In the genomic region with DNA sequence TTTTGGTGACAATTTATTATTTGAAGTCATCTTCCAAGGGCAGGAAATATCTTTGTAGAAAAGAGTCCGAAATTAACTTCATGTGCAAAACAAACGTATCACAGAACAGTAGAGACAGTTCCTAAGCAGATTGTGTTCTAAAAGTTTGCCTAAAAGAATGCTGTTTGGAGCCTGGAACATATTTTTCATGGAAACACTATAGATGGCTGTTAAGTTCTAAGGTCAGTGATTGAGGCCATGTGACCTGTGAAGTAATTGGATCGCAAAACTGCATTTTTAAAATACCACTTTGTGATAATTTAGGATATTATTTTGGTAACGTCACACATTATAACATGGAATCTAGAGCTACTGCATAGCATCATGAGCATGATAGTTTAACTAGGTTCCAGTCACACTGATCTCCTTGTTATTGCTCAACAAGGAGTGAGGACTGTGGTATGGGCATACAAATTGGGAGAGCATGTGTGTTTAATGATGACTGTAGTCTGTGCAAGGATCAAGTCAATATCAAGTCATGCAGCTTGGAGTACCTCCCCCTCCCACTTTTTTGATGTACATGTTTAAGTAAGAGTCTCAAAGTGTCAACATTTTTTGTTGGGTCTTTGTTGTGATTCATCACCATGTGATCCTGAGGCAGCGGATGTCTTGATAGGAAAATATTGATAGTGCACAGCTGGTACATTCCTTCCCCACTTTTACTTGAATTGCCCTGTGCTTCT, we compare ENCODE assay signal across 12 cellular contexts.
A peak's percentile ranks its signal among the peaks of the same experiment; 100 is the strongest.
DNase-seq lines count a peak whose midpoint lies in the region; ATAC-seq and TF ChIP-seq lines count a peak whose summit lies in the region.
"Had no signal": no experiment of that assay in that cellular context is flagged by ENCODE, and none has a peak within 500 bp of the region (broad histone marks: within the 10 kb centered on the region; RNA-seq: fewer than 3 reads in every experiment).

No MANE protein-coding gene starts in this region.

- TF ChIP-seq CTCF in ascending aorta (IDR thresholded peaks at IDR 0.05) (no peak), hepatocyte (IDR thresholded peaks at IDR 0.05; ENCODE audit: poor library complexity) (no peak), sigmoid colon (IDR thresholded peaks at IDR 0.05) (no peak), colonic mucosa (IDR thresholded peaks at IDR 0.05) (no peak)

- H3K4me1 ChIP-seq in ascending aorta = peaks cover 0 to 19% of the 10 kb centered on the region in 2 donors
- H3K4me1 ChIP-seq in hepatocyte (ENCODE audit: insufficient read depth) = peaks cover 38% of the 10 kb centered on the region
- H3K4me1 ChIP-seq in sigmoid colon = peaks cover 0 to 46% (median 37%) of the 10 kb centered on the region in 4 donors
- no peaks in the 10 kb centered on the region for H3K4me1 ChIP-seq in colonic mucosa

- no peak overlapping the region for H3K9ac ChIP-seq in colonic mucosa (ENCODE audit: low read depth in 2 of 2, low read length in 2 of 2)

- no peaks in the 10 kb centered on the region for H3K9me2 ChIP-seq in hepatocyte (replicated peaks; ENCODE audit: insufficient read depth)

- H3K9me3 ChIP-seq in ascending aorta (no peaks in the 10 kb centered on the region), hepatocyte (ENCODE audit: low read depth) (no peaks in the 10 kb centered on the region), sigmoid colon (no peaks in the 10 kb centered on the region), colonic mucosa (no peaks in the 10 kb centered on the region)

- peak; percentile 54 for DNase-seq in ELR (ENCODE audit: low read depth)
- no peak for DNase-seq in ascending aorta (ENCODE audit: low spot score in 2 of 2)
- DNase-seq in hepatocyte (ENCODE audit: low spot score) = no peak
- DNase-seq in sigmoid colon = no peak
- no peak for DNase-seq in colonic mucosa
- DNase-seq in stimulated activated CD4-positive, alpha-beta T cell treated with anti-CD3 and anti-CD28 coated beads, Interleukin-2, amount 100 ng/mL, for 48 hours = no peak
- DNase-seq: aorta; CD8-positive, alpha-beta memory T cell; erythroblast; NCI-H1694 treated with DMSO at 0.1 percent for 48 hours had no signal

- peak overlapping the region; percentile 48 for H3K4me2 ChIP-seq in hepatocyte

- intact Hi-C loops in ascending aorta (cut with DNase I) (loop anchor here (5.0 kb wide), 4 partner anchors 41 to 386 kb away; no protein-coding TSS in a partner anchor), sigmoid colon (cut with DNase I) (loop anchor here (5.0 to 10.0 kb wide), 4 partner anchors 119 to 611 kb away; a partner anchor contains a TSS), colonic mucosa (cut with DNase I) (no loop called here)

- H3K27ac ChIP-seq in ascending aorta (peak overlapping the region; percentile 52 to 74), hepatocyte (peak overlapping the region; percentile 85), sigmoid colon (peak overlapping the region; percentile 67 to 82 (median 80)), colonic mucosa (no peak overlapping the region)

- H4K20me1 ChIP-seq in hepatocyte (ENCODE audit: insufficient read depth, poor library complexity, severe bottlenecking) = no peaks in the 10 kb centered on the region

- H3K27me3 ChIP-seq in ascending aorta (no peaks in the 10 kb centered on the region), hepatocyte (no peaks in the 10 kb centered on the region), sigmoid colon (no peaks in the 10 kb centered on the region), colonic mucosa (no peaks in the 10 kb centered on the region)

- TF ChIP-seq POLR2A in sigmoid colon (IDR thresholded peaks at IDR 0.05) = no peak

- peak in 3 of 4 donors; percentile 4 to 81 (median 44) for TF ChIP-seq EP300 in sigmoid colon (IDR thresholded peaks at IDR 0.05)

- no peak overlapping the region for H3K4me3 ChIP-seq in ascending aorta
- no peak overlapping the region for H3K4me3 ChIP-seq in hepatocyte
- H3K4me3 ChIP-seq in sigmoid colon = no peak overlapping the region
- H3K4me3 ChIP-seq in colonic mucosa = no peak overlapping the region

- no peaks in the 10 kb centered on the region for H3K79me2 ChIP-seq in hepatocyte

- H3K36me3 ChIP-seq in ascending aorta (no peaks in the 10 kb centered on the region), hepatocyte (replicated peaks; ENCODE audit: insufficient read depth, low read depth) (no peaks in the 10 kb centered on the region), sigmoid colon (no peaks in the 10 kb centered on the region), colonic mucosa (no peaks in the 10 kb centered on the region)

- ATAC-seq in GM21515 (IDR thresholded peaks at IDR 0.05; ENCODE audit: unreplicated experiment) (no peak), HG03432 (IDR thresholded peaks at IDR 0.05; ENCODE audit: unreplicated experiment) (no peak)

- peak overlapping the region; percentile 7 for H2AFZ ChIP-seq in hepatocyte

- 65% methylated on average over 5 of the region's 5 CpGs for WGBS in hepatocyte (ENCODE audit: low lambda C conversion rate, missing lambda C conversion rate)
- WGBS in sigmoid colon, 2 donors = 81 to 90% methylated on average over 5 of the region's 5 CpGs
